Comparison of ENCODE assay signal across 1 cellular context in genomic region chr19:1258161-1258492, GRCh38.
A peak's percentile ranks its signal among the peaks of the same experiment; 100 is the strongest.
TF ChIP-seq lines count a peak whose summit lies in the region.

No MANE protein-coding gene starts in this region.

TF ChIP-seq in K562, 482 proteins besides CTCF, POLR2A, EP300 and RAD21:
- TF ChIP-seq RFX1 (IDR thresholded peaks at IDR 0.05) (no peak), BRF2 (IDR thresholded peaks at IDR 0.05; ENCODE audit: borderline replicate concordance, insufficient read depth, insufficient read length) (no peak), PTTG1 (tag; IDR thresholded peaks at IDR 0.05; ENCODE audit: low read depth) (no peak), RBM22 (IDR thresholded peaks at IDR 0.05; ENCODE audit: low read depth, low read length, poor library complexity, severe bottlenecking) (peak; percentile 65), SUPT5H (IDR thresholded peaks at IDR 0.05) (peak; percentile 24), ZNF282 (CRISPR knock-in tag; IDR thresholded peaks at IDR 0.05) (no peak), ARID3B (CRISPR knock-in tag; IDR thresholded peaks at IDR 0.05; ENCODE audit: borderline replicate concordance) (no peak), ZNF655 (CRISPR knock-in tag; IDR thresholded peaks at IDR 0.05) (no peak), SREBF1 (IDR thresholded peaks at IDR 0.05; ENCODE audit: borderline replicate concordance, low read depth, low read length) (no peak), RBFOX2 (IDR thresholded peaks at IDR 0.05; ENCODE audit: low read depth, low read length) (peak; percentile 62), SMAD2 (IDR thresholded peaks at IDR 0.05; ENCODE audit: low read depth, low read length) (no peak), HNRNPL (IDR thresholded peaks at IDR 0.05; ENCODE audit: low read depth, low read length) (no peak), SIN3A (IDR thresholded peaks at IDR 0.05; ENCODE audit: borderline replicate concordance in 2 of 2, control insufficient read depth in 1 of 2, low read depth in 2 of 2, low read length in 2 of 2) (peak in 1 of 2 experiments; percentile 30; a peak in 1 of 4 replicates), POLR2AphosphoS5 (IDR thresholded peaks at IDR 0.05; ENCODE audit: control insufficient read depth, insufficient read depth, low read depth, low read length) (0 out of 2 replicates have a peak, but pooled peaks have one; percentile 38), ZFP1 (CRISPR knock-in tag; IDR thresholded peaks at IDR 0.05) (no peak), CCAR2 (IDR thresholded peaks at IDR 0.05; ENCODE audit: low read depth, low read length) (no peak), ZBTB7A (IDR thresholded peaks at IDR 0.05; ENCODE audit: borderline replicate concordance, control insufficient read depth, low read depth, low read length) (0 out of 2 replicates have a peak, but pooled peaks have one; percentile 34), NFE2 (IDR thresholded peaks at IDR 0.05; ENCODE audit: low read depth) (no peak), POLR2B (IDR thresholded peaks at IDR 0.05; ENCODE audit: low read depth, partially characterized antibody) (peak; percentile 42), ASH1L (IDR thresholded peaks at IDR 0.05; ENCODE audit: borderline replicate concordance, low read depth, partially characterized antibody) (no peak), VEZF1 (CRISPR knock-in tag; IDR thresholded peaks at IDR 0.05) (peak; percentile 39; the same call in 1 of the 2 replicates), ZNF146 (CRISPR knock-in tag; IDR thresholded peaks at IDR 0.05; ENCODE audit: unreplicated experiment) (no peak), BRD4 (IDR thresholded peaks at IDR 0.05) (no peak), RAD51 (IDR thresholded peaks at IDR 0.05; ENCODE audit: borderline replicate concordance, low read depth) (no peak)
- TF ChIP-seq, protein P1, sequence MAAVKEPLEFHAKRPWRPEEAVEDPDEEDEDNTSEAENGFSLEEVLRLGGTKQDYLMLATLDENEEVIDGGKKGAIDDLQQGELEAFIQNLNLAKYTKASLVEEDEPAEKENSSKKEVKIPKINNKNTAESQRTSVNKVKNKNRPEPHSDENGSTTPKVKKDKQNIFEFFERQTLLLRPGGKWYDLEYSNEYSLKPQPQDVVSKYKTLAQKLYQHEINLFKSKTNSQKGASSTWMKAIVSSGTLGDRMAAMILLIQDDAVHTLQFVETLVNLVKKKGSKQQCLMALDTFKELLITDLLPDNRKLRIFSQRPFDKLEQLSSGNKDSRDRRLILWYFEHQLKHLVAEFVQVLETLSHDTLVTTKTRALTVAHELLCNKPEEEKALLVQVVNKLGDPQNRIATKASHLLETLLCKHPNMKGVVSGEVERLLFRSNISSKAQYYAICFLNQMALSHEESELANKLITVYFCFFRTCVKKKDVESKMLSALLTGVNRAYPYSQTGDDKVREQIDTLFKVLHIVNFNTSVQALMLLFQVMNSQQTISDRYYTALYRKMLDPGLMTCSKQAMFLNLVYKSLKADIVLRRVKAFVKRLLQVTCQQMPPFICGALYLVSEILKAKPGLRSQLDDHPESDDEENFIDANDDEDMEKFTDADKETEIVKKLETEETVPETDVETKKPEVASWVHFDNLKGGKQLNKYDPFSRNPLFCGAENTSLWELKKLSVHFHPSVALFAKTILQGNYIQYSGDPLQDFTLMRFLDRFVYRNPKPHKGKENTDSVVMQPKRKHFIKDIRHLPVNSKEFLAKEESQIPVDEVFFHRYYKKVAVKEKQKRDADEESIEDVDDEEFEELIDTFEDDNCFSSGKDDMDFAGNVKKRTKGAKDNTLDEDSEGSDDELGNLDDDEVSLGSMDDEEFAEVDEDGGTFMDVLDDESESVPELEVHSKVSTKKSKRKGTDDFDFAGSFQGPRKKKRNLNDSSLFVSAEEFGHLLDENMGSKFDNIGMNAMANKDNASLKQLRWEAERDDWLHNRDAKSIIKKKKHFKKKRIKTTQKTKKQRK (IDR thresholded peaks at IDR 0.05; ENCODE audit: borderline replicate concordance, low read depth, low read length): no peak
- TF ChIP-seq, protein P2, sequence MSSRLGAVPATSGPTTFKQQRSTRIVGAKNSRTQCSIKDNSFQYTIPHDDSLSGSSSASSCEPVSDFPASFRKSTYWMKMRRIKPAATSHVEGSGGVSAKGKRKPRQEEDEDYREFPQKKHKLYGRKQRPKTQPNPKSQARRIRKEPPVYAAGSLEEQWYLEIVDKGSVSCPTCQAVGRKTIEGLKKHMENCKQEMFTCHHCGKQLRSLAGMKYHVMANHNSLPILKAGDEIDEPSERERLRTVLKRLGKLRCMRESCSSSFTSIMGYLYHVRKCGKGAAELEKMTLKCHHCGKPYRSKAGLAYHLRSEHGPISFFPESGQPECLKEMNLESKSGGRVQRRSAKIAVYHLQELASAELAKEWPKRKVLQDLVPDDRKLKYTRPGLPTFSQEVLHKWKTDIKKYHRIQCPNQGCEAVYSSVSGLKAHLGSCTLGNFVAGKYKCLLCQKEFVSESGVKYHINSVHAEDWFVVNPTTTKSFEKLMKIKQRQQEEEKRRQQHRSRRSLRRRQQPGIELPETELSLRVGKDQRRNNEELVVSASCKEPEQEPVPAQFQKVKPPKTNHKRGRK (tag; IDR thresholded peaks at IDR 0.05): no peak
- TF ChIP-seq, protein P3, sequence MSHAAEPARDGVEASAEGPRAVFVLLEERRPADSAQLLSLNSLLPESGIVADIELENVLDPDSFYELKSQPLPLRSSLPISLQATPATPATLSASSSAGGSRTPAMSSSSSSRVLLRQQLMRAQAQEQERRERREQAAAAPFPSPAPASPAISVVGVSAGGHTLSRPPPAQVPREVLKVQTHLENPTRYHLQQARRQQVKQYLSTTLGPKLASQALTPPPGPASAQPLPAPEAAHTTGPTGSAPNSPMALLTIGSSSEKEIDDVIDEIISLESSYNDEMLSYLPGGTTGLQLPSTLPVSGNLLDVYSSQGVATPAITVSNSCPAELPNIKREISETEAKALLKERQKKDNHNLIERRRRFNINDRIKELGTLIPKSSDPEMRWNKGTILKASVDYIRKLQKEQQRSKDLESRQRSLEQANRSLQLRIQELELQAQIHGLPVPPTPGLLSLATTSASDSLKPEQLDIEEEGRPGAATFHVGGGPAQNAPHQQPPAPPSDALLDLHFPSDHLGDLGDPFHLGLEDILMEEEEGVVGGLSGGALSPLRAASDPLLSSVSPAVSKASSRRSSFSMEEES (CRISPR knock-in tag; IDR thresholded peaks at IDR 0.05): no peak
- TF ChIP-seq, protein P4, sequence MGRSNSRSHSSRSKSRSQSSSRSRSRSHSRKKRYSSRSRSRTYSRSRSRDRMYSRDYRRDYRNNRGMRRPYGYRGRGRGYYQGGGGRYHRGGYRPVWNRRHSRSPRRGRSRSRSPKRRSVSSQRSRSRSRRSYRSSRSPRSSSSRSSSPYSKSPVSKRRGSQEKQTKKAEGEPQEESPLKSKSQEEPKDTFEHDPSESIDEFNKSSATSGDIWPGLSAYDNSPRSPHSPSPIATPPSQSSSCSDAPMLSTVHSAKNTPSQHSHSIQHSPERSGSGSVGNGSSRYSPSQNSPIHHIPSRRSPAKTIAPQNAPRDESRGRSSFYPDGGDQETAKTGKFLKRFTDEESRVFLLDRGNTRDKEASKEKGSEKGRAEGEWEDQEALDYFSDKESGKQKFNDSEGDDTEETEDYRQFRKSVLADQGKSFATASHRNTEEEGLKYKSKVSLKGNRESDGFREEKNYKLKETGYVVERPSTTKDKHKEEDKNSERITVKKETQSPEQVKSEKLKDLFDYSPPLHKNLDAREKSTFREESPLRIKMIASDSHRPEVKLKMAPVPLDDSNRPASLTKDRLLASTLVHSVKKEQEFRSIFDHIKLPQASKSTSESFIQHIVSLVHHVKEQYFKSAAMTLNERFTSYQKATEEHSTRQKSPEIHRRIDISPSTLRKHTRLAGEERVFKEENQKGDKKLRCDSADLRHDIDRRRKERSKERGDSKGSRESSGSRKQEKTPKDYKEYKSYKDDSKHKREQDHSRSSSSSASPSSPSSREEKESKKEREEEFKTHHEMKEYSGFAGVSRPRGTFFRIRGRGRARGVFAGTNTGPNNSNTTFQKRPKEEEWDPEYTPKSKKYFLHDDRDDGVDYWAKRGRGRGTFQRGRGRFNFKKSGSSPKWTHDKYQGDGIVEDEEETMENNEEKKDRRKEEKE (IDR thresholded peaks at IDR 0.05; ENCODE audit: borderline replicate concordance in 1 of 2, control insufficient read depth in 1 of 2, low read depth in 2 of 2, low read length in 1 of 2): 0 out of 4 replicates have a peak, but pooled peaks of 1 of the 2 experiments have one; percentile 47
- TF ChIP-seq, protein P5, sequence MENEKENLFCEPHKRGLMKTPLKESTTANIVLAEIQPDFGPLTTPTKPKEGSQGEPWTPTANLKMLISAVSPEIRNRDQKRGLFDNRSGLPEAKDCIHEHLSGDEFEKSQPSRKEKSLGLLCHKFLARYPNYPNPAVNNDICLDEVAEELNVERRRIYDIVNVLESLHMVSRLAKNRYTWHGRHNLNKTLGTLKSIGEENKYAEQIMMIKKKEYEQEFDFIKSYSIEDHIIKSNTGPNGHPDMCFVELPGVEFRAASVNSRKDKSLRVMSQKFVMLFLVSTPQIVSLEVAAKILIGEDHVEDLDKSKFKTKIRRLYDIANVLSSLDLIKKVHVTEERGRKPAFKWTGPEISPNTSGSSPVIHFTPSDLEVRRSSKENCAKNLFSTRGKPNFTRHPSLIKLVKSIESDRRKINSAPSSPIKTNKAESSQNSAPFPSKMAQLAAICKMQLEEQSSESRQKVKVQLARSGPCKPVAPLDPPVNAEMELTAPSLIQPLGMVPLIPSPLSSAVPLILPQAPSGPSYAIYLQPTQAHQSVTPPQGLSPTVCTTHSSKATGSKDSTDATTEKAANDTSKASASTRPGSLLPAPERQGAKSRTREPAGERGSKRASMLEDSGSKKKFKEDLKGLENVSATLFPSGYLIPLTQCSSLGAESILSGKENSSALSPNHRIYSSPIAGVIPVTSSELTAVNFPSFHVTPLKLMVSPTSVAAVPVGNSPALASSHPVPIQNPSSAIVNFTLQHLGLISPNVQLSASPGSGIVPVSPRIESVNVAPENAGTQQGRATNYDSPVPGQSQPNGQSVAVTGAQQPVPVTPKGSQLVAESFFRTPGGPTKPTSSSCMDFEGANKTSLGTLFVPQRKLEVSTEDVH (IDR thresholded peaks at IDR 0.05; ENCODE audit: low read depth, partially characterized antibody): peak; percentile 26
- TF ChIP-seq, protein P6, sequence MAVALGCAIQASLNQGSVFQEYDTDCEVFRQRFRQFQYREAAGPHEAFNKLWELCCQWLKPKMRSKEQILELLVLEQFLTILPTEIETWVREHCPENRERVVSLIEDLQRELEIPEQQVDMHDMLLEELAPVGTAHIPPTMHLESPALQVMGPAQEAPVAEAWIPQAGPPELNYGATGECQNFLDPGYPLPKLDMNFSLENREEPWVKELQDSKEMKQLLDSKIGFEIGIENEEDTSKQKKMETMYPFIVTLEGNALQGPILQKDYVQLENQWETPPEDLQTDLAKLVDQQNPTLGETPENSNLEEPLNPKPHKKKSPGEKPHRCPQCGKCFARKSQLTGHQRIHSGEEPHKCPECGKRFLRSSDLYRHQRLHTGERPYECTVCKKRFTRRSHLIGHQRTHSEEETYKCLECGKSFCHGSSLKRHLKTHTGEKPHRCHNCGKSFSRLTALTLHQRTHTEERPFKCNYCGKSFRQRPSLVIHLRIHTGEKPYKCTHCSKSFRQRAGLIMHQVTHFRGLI (CRISPR knock-in tag; IDR thresholded peaks at IDR 0.05): no peak
- TF ChIP-seq, protein P7, sequence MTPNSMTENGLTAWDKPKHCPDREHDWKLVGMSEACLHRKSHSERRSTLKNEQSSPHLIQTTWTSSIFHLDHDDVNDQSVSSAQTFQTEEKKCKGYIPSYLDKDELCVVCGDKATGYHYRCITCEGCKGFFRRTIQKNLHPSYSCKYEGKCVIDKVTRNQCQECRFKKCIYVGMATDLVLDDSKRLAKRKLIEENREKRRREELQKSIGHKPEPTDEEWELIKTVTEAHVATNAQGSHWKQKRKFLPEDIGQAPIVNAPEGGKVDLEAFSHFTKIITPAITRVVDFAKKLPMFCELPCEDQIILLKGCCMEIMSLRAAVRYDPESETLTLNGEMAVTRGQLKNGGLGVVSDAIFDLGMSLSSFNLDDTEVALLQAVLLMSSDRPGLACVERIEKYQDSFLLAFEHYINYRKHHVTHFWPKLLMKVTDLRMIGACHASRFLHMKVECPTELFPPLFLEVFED (CRISPR knock-in tag; conservative IDR thresholded peaks at IDR 0.05): 0 out of 2 replicates have a peak, but pooled peaks have one; percentile 31
TF ChIP-seq in K562: peak in this region for 11.
